Comparison of ENCODE assay signal across 21 cellular contexts in the genomic region with DNA sequence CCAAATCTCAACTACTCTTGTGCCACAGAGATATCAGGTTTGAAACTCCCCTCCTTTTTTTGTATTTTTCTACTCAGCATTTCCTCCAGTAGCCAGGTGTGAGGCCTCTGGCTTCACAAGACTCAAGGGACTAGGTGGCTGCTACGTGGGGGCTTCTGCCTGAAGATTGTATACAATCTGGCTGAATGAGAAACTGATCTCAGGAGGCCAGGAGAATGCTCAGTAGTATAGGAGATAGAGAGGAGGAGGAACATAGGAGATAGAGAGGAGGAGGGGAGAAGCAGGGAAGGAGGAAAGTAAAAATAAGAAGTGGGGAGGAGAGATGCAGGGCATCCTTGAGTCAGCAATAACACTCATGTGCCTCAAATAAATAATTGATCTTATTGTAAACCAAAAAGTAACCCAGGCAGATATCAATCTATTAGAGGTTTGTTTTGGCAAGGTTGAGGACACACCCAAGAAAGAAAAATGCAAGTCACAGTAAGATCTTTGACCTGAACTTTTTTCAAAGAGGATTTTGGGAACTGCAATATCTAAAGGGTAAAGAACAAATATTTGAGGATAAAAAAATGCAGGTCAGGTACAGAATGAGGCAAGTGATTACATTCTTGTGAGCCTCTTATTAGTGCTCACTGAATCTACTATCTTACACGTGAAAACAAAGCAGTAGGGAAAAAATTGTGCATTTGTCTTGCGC. TPM values are rescaled to one million over a fixed set of nuclear protein-coding genes. Genes with fewer than 3 reads are reported as not detected.
DNase-seq lines count a peak whose midpoint lies in the region; ATAC-seq, FAIRE-seq and TF ChIP-seq lines count a peak whose summit lies in the region.
"Had no signal": no experiment of that assay in that cellular context is flagged by ENCODE, and none has a peak within 500 bp of the region (broad histone marks: within the 10 kb centered on the region; RNA-seq: fewer than 3 reads in every experiment).

No MANE protein-coding gene starts in this region.

- ATAC-seq in K562 (no peak), Right ventricle myocardium superior (ENCODE audit: poor library complexity) (no peak)
- ATAC-seq: GM23338, HCT116, SK-N-SH treated with all-trans-retinoic acid at 6 μM for 48 hours had no signal

- in situ Hi-C loops in Caki2 (cut with HindIII; ENCODE audit: low pct_unique_long_range_greater_than_20kb, low sequenced_read_pairs) (no loop called here), K562 (cut with MboI) (no loop called here)

- no peak for TF ChIP-seq CTCF in K562 (IDR thresholded peaks at IDR 0.05 in 2 of 3, conservative IDR thresholded peaks at IDR 0.05 in 1 of 3; ENCODE audit: insufficient read depth in 2 of 3, low read depth in 1 of 3, low read length in 3 of 3)
- no peak for TF ChIP-seq CTCF in liver (IDR thresholded peaks at IDR 0.05; ENCODE audit: low read depth, low read length, missing input control)

- H3K4me2 ChIP-seq in K562 (ENCODE audit: insufficient read depth, low read length) = no peak overlapping the region
- H3K4me2 ChIP-seq: GM23338 had no signal

- TF ChIP-seq EP300 in K562 (IDR thresholded peaks at IDR 0.05; ENCODE audit: low read length) = no peak

- no peaks in the 10 kb centered on the region for H3K36me3 ChIP-seq in K562 (ENCODE audit: control insufficient read depth, insufficient read depth, low read length)
- peaks cover 2 to 11% (median 6%) of the 10 kb centered on the region in 4 donors for H3K36me3 ChIP-seq in liver (ENCODE audit: control insufficient read depth in 4 of 4, insufficient read depth in 3 of 4, low read depth in 1 of 4, low read length in 3 of 4)
- no peaks in the 10 kb centered on the region for H3K36me3 ChIP-seq in small intestine (ENCODE audit: control insufficient read depth in 2 of 2, insufficient read depth in 2 of 2, low read length in 2 of 2)

- TF ChIP-seq RAD21 in K562 (CRISPR knock-in tag; conservative IDR thresholded peaks at IDR 0.05 in 1 of 2, IDR thresholded peaks at IDR 0.05 in 1 of 2) = no peak
- peak; percentile 29 to 43 for TF ChIP-seq RAD21 in liver (IDR thresholded peaks at IDR 0.05)

- POLR2A ChIA-PET in K562 (lab: Yijun Ruan, JAX) = interaction anchor here (0.7 kb wide), 1 partner anchor 144 kb away, joined by 4 read pairs; no protein-coding TSS in a partner anchor

- WGBS in K562 (ENCODE audit: insufficient coverage, low coverage, missing lambda C conversion rate) = 24% methylated on average over 3 of the region's 3 CpGs
- 43% methylated on average over 3 of the region's 3 CpGs for WGBS in liver
- WGBS in small intestine, 3 donors = 31 to 47% (median 43%) methylated on average over 3 of the region's 3 CpGs

- H3K4me3 ChIP-seq in K562 (no peak overlapping the region), liver (ENCODE audit: low read depth in 1 of 3, low read length in 3 of 3) (no peak overlapping the region), small intestine (ENCODE audit: low read depth in 1 of 2, low read length in 2 of 2) (no peak overlapping the region)
- H3K4me3 ChIP-seq: GM23338 had no signal

- DNase-seq in Caki2 (ENCODE audit: low read depth) (peak; percentile 54), K562 (ENCODE audit: extremely low read depth in 1 of 4, low spot score in 3 of 4) (no peak), small intestine (peak; percentile 75), A172 (ENCODE audit: low spot score) (no peak), GM12892 (ENCODE audit: insufficient read length) (no peak), DMS53 treated with DMSO at 0.1 percent for 48 hours (lab: John Stamatoyannopoulos, UW; ENCODE audit: unreplicated experiment) (no peak), Right ventricle myocardium superior (no peak)
- DNase-seq: CD4-positive, CD25-positive, alpha-beta regulatory T cell; DND-41; Karpas-422; NCI-H1105 treated with DMSO at 0.1 percent for 48 hours; NCI-H1694 treated with DMSO at 0.1 percent for 48 hours; NCI-H446; NCI-H69; SHP77 treated with DMSO at 0.1 percent for 48 hours had no signal

- no peak overlapping the region for H3K9ac ChIP-seq in K562 (ENCODE audit: insufficient read depth in 1 of 2, low read depth in 2 of 2, low read length in 2 of 2)
- H3K9ac ChIP-seq in liver (ENCODE audit: low read depth in 1 of 2, low read length in 2 of 2) = no peak overlapping the region

- no peak overlapping the region for H3K27ac ChIP-seq in K562 (ENCODE audit: extremely low read depth, low read depth, low read length)
- H3K27ac ChIP-seq in liver (ENCODE audit: low read depth in 1 of 2, low read length in 2 of 2) = peak overlapping the region; percentile 85 to 91
- peak overlapping the region; percentile 6 to 76 for H3K27ac ChIP-seq in small intestine (ENCODE audit: low read depth in 1 of 2, low read length in 1 of 2)

- TF ChIP-seq POLR2A in K562 (conservative IDR thresholded peaks at IDR 0.05) = no peak
- TF ChIP-seq POLR2A in GM12892 (IDR thresholded peaks at IDR 0.05; ENCODE audit: low read depth, low read length) = no peak

- no peaks in the 10 kb centered on the region for H3K9me1 ChIP-seq in K562 (ENCODE audit: control insufficient read depth, insufficient read depth, low read length)

- CTCF ChIA-PET in K562 (lab: Yijun Ruan, JAX; ENCODE audit: low intra/inter-chr PET ratio) = interaction anchor here (0.6 kb wide), 1 partner anchor 285 kb away, joined by 3 read pairs; no protein-coding TSS in a partner anchor

- no TSS peak for BruUV-seq in K562 (replicated peaks; lab: Mats Ljungman, UMichigan)

- H2AFZ ChIP-seq in K562 (ENCODE audit: low read depth, low read length) = no peak overlapping the region
- H2AFZ ChIP-seq: GM23338 had no signal

- H4K20me1 ChIP-seq in K562 (replicated peaks; ENCODE audit: control insufficient read depth, insufficient read depth, low read length) = no peaks in the 10 kb centered on the region

- H3K27me3 ChIP-seq in K562 (ENCODE audit: control insufficient read depth in 2 of 2, insufficient read depth in 2 of 2, low read length in 2 of 2) (no peaks in the 10 kb centered on the region), liver (ENCODE audit: control insufficient read depth in 4 of 4, insufficient read depth in 4 of 4, low read length in 3 of 4) (no peaks in the 10 kb centered on the region), small intestine (ENCODE audit: control insufficient read depth in 2 of 2, insufficient read depth in 2 of 2, low read length in 2 of 2) (no peaks in the 10 kb centered on the region)

- H3K9me3 ChIP-seq in K562 (replicated peaks; ENCODE audit: control insufficient read depth, insufficient read depth, low read depth, low read length) = 0 out of 2 replicates have a peak, but pooled peaks cover 2% of the 10 kb centered on the region
- H3K9me3 ChIP-seq in liver (ENCODE audit: control insufficient read depth in 4 of 4, low read length in 3 of 4) = peaks cover 0 to 5% (median 0%) of the 10 kb centered on the region in 4 donors
- no peaks in the 10 kb centered on the region for H3K9me3 ChIP-seq in small intestine (ENCODE audit: control insufficient read depth, low read depth)

- H3K79me2 ChIP-seq in K562 (ENCODE audit: control insufficient read depth, insufficient read depth, low read length) = no peaks in the 10 kb centered on the region

- intact Hi-C loops in K562 (cut with micrococcal nuclease) (loop anchor here (2.0 kb wide), 1 partner anchor 17 kb away; no protein-coding TSS in a partner anchor), Right ventricle myocardium superior (cut with DNase I) (no loop called here)

- FAIRE-seq in K562 (lab: Jason Lieb, UNC) (no peak), small intestine (lab: Jason Lieb, UNC) (no peak), GM12892 (lab: Jason Lieb, UNC) (no peak)
- FAIRE-seq: D721Med, G401.6 had no signal

- no peaks in the 10 kb centered on the region; a peak in 1 of 5 replicates for H3K4me1 ChIP-seq in K562 (replicated peaks in 1 of 2; ENCODE audit: control insufficient read depth in 2 of 2, insufficient read depth in 2 of 2, low read length in 2 of 2)
- H3K4me1 ChIP-seq in liver (ENCODE audit: control insufficient read depth in 4 of 4, insufficient read depth in 4 of 4, low read length in 3 of 4) = peaks cover 7 to 27% (median 26%) of the 10 kb centered on the region in 4 donors
- H3K4me1 ChIP-seq in small intestine (ENCODE audit: control insufficient read depth in 2 of 2, insufficient read depth in 1 of 2, low read depth in 1 of 2, low read length in 1 of 2) = no peaks in the 10 kb centered on the region

RNA-seq across cellular contexts. Expression of a gene that starts 36.8 kb away (rescaled TPM):
- 4.3 TPM in 1 of 2 replicates, not detected in the other for total RNA-seq in Caki2 (2014; rRNA removed; shearing (Covaris generic); ENCODE audit: low replicate concordance)
- total RNA-seq in K562 (2011; cell fraction: chromatin; rRNA removed; ENCODE audit: low replicate concordance) = 0.44 TPM in 2 replicates
- total RNA-seq in K562 (2011; cell fraction: nucleolus; rRNA removed) = not detected in 2 replicates
- 0.23 TPM in 1 of 2 replicates, not detected in the other for total RNA-seq in K562 (2011; cell fraction: nucleoplasm; rRNA removed)
- total RNA-seq in K562 (2014; rRNA removed) (0.18 TPM in 1 of 2 replicates, not detected in the other), K562 (2014; rRNA removed; fragmentation: Illumina TruSeq; extraction: Trizol) (0.16 and 0.22 TPM in 2 replicates), K562 (2015; rRNA removed; fragmentation: Illumina TruSeq; extraction: Trizol) (0.23 and 0.29 TPM in 2 replicates), K562 (2021) (0.24 TPM in 1 of 2 replicates, not detected in the other), liver (10 to 100 TPM in 1 of 2 donors, not detected in 1; 28.5 TPM), Right ventricle myocardium superior (not detected)
- polyA plus RNA-seq in K562 (2011; rRNA removed) (0.07 TPM in 1 of 2 replicates, not detected in the other), K562 (2014; fragmentation: Illumina TruSeq; extraction: Trizol) (0.07 and 0.12 TPM in 2 replicates), K562 (2014; fragmentation: Nextera tagmentation; extraction: Ambion mirVana) (under 1 TPM; 0.07 to 0.08 TPM), K562 (2014; rRNA removed) (0.03 and 0.90 TPM in 2 replicates), liver (10 to 100 TPM in 1 of 2 donors, 1 to 10 TPM in 1; 2.5 to 19.2 TPM), small intestine (not detected)
- not detected in 2 replicates for polyA plus RNA-seq in K562 (2011; cell fraction: cytosol; rRNA removed)
- 0.51 and 0.68 TPM in 2 replicates for polyA plus RNA-seq in K562 (2011; cell fraction: nucleus; rRNA removed)
- polyA plus RNA-seq in K562 (2012) = 0.05 and 0.32 TPM in 2 replicates
- polyA minus RNA-seq in K562 (2011; rRNA and poly(A)+ RNA removed) = 0.24 TPM in 1 of 2 replicates, not detected in the other
- not detected in 2 replicates for polyA minus RNA-seq in K562 (2011; cell fraction: cytosol; rRNA and poly(A)+ RNA removed)
- polyA minus RNA-seq in K562 (2011; cell fraction: nucleus; rRNA and poly(A)+ RNA removed) = 0.78 TPM in 1 of 2 replicates, not detected in the other
- not detected in 2 replicates for total RNA-seq in A172 (2014; rRNA removed; shearing (Covaris generic))
- polyA plus RNA-seq in GM12892 (2012; ENCODE audit: missing spikeins) = not detected
- total RNA-seq: GM23338 had no signal
- polyA plus RNA-seq: GM23338 had no signal

RNA-seq across cellular contexts. Expression of a gene that starts 48.5 kb away (rescaled TPM):
- total RNA-seq in Caki2 (2014; rRNA removed; shearing (Covaris generic); ENCODE audit: low replicate concordance) = not detected in 2 replicates
- not detected in 2 replicates for total RNA-seq in K562 (2011; cell fraction: chromatin; rRNA removed; ENCODE audit: low replicate concordance)
- total RNA-seq in K562 (2011; cell fraction: nucleolus; rRNA removed) = not detected in 2 replicates
- not detected in 2 replicates for total RNA-seq in K562 (2011; cell fraction: nucleoplasm; rRNA removed)
- not detected in 2 replicates for total RNA-seq in K562 (2014; rRNA removed)
- total RNA-seq in K562 (2014; rRNA removed; fragmentation: Illumina TruSeq; extraction: Trizol) = not detected in 2 replicates
- not detected in 2 replicates for total RNA-seq in K562 (2015; rRNA removed; fragmentation: Illumina TruSeq; extraction: Trizol)
- 0.13 TPM in 1 of 2 replicates, not detected in the other for total RNA-seq in K562 (2021)
- not detected in 2 replicates for polyA plus RNA-seq in K562 (2011; rRNA removed)
- not detected in 2 replicates for polyA plus RNA-seq in K562 (2011; cell fraction: cytosol; rRNA removed)
- polyA plus RNA-seq in K562 (2011; cell fraction: nucleus; rRNA removed) = not detected in 2 replicates
- not detected in 2 replicates for polyA plus RNA-seq in K562 (2012)
- polyA plus RNA-seq in K562 (2014; fragmentation: Illumina TruSeq; extraction: Trizol) = not detected in 2 replicates
- polyA plus RNA-seq in K562 (2014; fragmentation: Nextera tagmentation; extraction: Ambion mirVana) = not detected
- not detected in 2 replicates for polyA plus RNA-seq in K562 (2014; rRNA removed)
- polyA minus RNA-seq in K562 (2011; rRNA and poly(A)+ RNA removed) = not detected in 2 replicates
- not detected in 2 replicates for polyA minus RNA-seq in K562 (2011; cell fraction: cytosol; rRNA and poly(A)+ RNA removed)
- polyA minus RNA-seq in K562 (2011; cell fraction: nucleus; rRNA and poly(A)+ RNA removed) = not detected in 2 replicates
- total RNA-seq in liver = 100 to 1,000 TPM in 1 of 2 donors, 1 to 10 TPM in 1; 3.2 to 154 TPM
- polyA plus RNA-seq in liver = 100 to 1,000 TPM; 104 to 260 TPM
- polyA plus RNA-seq in small intestine = 1 to 10 TPM; 1.9 to 2.2 (median 2.0) TPM
- not detected in 2 replicates for total RNA-seq in A172 (2014; rRNA removed; shearing (Covaris generic))
- not detected for polyA plus RNA-seq in GM12892 (2012; ENCODE audit: missing spikeins)
- total RNA-seq in Right ventricle myocardium superior = not detected
- total RNA-seq: CD4-positive, CD25-positive, alpha-beta regulatory T cell; GM23338 had no signal
- polyA plus RNA-seq: CD4-positive, CD25-positive, alpha-beta regulatory T cell; GM23338 had no signal

RNA-seq across cellular contexts. Expression of a gene that starts 53.9 kb away (rescaled TPM):
- total RNA-seq in Caki2 (2014; rRNA removed; shearing (Covaris generic); ENCODE audit: low replicate concordance) = 3,253 and 3,825 TPM in 2 replicates
- total RNA-seq in K562 (2011; cell fraction: chromatin; rRNA removed; ENCODE audit: low replicate concordance) = 3.3 and 8.3 TPM in 2 replicates
- total RNA-seq in K562 (2011; cell fraction: nucleolus; rRNA removed) = 2.0 and 3.4 TPM in 2 replicates
- 3.6 and 4.5 TPM in 2 replicates for total RNA-seq in K562 (2011; cell fraction: nucleoplasm; rRNA removed)
- 5.4 and 6.2 TPM in 2 replicates for total RNA-seq in K562 (2014; rRNA removed)
- 7.7 and 8.0 TPM in 2 replicates for total RNA-seq in K562 (2014; rRNA removed; fragmentation: Illumina TruSeq; extraction: Trizol)
- total RNA-seq in K562 (2015; rRNA removed; fragmentation: Illumina TruSeq; extraction: Trizol) = 3.6 and 4.6 TPM in 2 replicates
- total RNA-seq in K562 (2021) = 9.8 and 10.1 TPM in 2 replicates
- polyA plus RNA-seq in K562 (2011; rRNA removed) = 0.57 and 10.3 TPM in 2 replicates
- 0.49 and 7.4 TPM in 2 replicates for polyA plus RNA-seq in K562 (2011; cell fraction: cytosol; rRNA removed)
- 0.74 and 3.2 TPM in 2 replicates for polyA plus RNA-seq in K562 (2011; cell fraction: nucleus; rRNA removed)
- polyA plus RNA-seq in K562 (2012) = 4.8 and 6.9 TPM in 2 replicates
- polyA plus RNA-seq in K562 (2014; fragmentation: Illumina TruSeq; extraction: Trizol) = 8.5 and 10.5 TPM in 2 replicates
- polyA plus RNA-seq in K562 (2014; fragmentation: Nextera tagmentation; extraction: Ambion mirVana) = 10 to 100 TPM; 18.8 to 20.4 TPM
- 9.7 and 10.0 TPM in 2 replicates for polyA plus RNA-seq in K562 (2014; rRNA removed)
- polyA minus RNA-seq in K562 (2011; rRNA and poly(A)+ RNA removed) = 0.42 and 6.9 TPM in 2 replicates
- 2.8 and 6.5 TPM in 2 replicates for polyA minus RNA-seq in K562 (2011; cell fraction: cytosol; rRNA and poly(A)+ RNA removed)
- 1.3 and 2.4 TPM in 2 replicates for polyA minus RNA-seq in K562 (2011; cell fraction: nucleus; rRNA and poly(A)+ RNA removed)
- 100 to 1,000 TPM in 1 of 2 donors, 10 to 100 TPM in 1; 65.8 to 205 TPM for total RNA-seq in liver
- polyA plus RNA-seq in liver = 100 to 1,000 TPM; 142 to 292 TPM
- 100 to 1,000 TPM; 435 to 869 (median 463) TPM for polyA plus RNA-seq in small intestine
- 45.3 and 120 TPM in 2 replicates for total RNA-seq in A172 (2014; rRNA removed; shearing (Covaris generic))
- not detected for polyA plus RNA-seq in GM12892 (2012; ENCODE audit: missing spikeins)
- total RNA-seq in Right ventricle myocardium superior = 30.3 TPM

Comparison
In these comparisons a context has a peak if more than half of its experiments do, and no peak if none do; other contexts are left out.
1. DNase-seq: peak in Caki2 (single experiment) and small intestine (single experiment); none in K562 (0 of 4), A172 (single experiment), GM12892 (single experiment), DMS53 treated with DMSO at 0.1 percent for 48 hours (single experiment) and Right ventricle myocardium superior (single experiment).
2. RNA of a gene that starts 53.9 kb away (total RNA-seq): 3,253 to 3,825 TPM in Caki2; 65.8 to 205 TPM in liver, 45.3 to 120 TPM in A172, 30.3 TPM in Right ventricle myocardium superior (single experiment) and 2.0 to 10.1 TPM in K562; every median in the first group is over 10 times any median in the second.